In the genomic region with DNA sequence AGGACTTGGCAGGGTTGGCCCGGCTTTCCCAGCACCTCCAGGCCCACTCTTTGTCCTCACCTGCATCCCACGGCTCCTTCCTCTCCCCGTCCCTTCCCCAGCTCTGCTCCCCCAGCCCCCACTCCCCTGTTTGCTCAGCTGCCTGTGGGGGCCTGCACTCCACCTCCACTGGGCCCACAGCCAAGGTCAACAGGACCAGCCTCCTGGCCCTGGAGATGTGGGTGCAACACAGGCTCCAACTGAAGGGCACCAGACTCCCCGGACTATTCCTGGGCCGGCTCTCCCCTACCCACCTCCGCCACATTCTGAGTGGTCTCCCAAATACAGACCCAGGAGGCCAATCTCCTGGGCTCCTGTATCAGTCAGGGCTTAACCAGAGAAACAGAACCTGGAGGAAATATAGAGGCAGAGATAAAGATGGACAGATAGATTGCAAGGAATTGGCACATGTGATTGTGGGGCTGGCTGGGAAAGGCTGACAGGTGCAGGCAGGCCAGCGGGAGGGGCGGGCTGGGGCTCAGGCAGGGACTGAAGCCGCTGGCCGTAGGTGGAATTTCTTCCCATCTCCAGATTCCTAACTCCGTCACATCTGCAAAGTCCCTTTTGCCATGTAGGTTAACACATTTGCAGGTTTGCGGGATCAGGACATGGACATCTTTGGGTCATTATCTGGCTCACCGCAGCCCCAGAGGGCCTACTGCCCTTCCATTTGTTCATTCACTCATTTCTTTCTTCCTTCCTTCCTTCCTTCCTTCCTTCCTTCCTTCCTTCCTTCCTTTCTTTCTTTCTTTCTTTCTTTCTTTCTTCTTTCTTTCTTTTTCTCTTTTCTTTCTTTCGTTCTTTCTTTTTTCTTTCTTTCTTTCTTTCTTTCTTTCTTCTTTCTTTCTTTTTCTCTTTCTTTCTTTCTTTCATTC, we compare ENCODE assay signal across 1 cellular context.
A peak's percentile ranks its signal among the peaks of the same experiment; 100 is the strongest.
TF ChIP-seq lines count a peak whose summit lies in the region.

No MANE protein-coding gene starts in this region.

TF ChIP-seq in HepG2, 621 proteins besides CTCF, POLR2A, EP300 and RAD21 (continued from another document and continues in another):
- TF ChIP-seq, protein P1, sequence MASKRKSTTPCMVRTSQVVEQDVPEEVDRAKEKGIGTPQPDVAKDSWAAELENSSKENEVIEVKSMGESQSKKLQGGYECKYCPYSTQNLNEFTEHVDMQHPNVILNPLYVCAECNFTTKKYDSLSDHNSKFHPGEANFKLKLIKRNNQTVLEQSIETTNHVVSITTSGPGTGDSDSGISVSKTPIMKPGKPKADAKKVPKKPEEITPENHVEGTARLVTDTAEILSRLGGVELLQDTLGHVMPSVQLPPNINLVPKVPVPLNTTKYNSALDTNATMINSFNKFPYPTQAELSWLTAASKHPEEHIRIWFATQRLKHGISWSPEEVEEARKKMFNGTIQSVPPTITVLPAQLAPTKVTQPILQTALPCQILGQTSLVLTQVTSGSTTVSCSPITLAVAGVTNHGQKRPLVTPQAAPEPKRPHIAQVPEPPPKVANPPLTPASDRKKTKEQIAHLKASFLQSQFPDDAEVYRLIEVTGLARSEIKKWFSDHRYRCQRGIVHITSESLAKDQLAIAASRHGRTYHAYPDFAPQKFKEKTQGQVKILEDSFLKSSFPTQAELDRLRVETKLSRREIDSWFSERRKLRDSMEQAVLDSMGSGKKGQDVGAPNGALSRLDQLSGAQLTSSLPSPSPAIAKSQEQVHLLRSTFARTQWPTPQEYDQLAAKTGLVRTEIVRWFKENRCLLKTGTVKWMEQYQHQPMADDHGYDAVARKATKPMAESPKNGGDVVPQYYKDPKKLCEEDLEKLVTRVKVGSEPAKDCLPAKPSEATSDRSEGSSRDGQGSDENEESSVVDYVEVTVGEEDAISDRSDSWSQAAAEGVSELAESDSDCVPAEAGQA (IDR thresholded peaks at IDR 0.05; ENCODE audit: low read depth): no peak
- TF ChIP-seq, protein P1 (CRISPR knock-in tag; IDR thresholded peaks at IDR 0.05; ENCODE audit: borderline replicate concordance): no peak
- TF ChIP-seq POLR2G (IDR thresholded peaks at IDR 0.05; ENCODE audit: low read depth, low read length): peak; percentile 62; the same call in 1 of the 2 replicates
- TF ChIP-seq CEBPG (CRISPR knock-in tag; IDR thresholded peaks at IDR 0.05): peak; percentile 65
- 0 out of 2 replicates have a peak, but pooled peaks have one; percentile 30 for TF ChIP-seq ZBTB7A (CRISPR knock-in tag; IDR thresholded peaks at IDR 0.05)
- TF ChIP-seq, protein P2, sequence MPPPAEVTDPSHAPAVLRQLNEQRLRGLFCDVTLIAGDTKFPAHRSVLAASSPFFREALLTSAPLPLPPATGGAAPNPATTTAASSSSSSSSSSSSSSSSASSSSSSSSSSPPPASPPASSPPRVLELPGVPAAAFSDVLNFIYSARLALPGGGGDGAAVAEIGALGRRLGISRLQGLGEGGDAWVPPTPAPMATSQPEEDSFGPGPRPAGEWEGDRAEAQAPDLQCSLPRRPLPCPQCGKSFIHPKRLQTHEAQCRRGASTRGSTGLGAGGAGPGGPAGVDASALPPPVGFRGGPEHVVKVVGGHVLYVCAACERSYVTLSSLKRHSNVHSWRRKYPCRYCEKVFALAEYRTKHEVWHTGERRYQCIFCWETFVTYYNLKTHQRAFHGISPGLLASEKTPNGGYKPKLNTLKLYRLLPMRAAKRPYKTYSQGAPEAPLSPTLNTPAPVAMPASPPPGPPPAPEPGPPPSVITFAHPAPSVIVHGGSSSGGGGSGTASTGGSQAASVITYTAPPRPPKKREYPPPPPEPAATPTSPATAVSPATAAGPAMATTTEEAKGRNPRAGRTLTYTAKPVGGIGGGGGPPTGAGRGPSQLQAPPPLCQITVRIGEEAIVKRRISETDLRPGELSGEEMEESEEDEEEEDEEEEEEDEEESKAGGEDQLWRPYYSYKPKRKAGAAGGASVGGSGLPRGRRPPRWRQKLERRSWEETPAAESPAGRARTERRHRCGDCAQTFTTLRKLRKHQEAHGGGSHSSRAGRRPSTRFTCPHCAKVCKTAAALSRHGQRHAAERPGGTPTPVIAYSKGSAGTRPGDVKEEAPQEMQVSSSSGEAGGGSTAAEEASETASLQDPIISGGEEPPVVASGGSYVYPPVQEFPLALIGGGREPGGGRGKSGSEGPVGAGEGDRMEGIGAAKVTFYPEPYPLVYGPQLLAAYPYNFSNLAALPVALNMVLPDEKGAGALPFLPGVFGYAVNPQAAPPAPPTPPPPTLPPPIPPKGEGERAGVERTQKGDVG (CRISPR knock-in tag; IDR thresholded peaks at IDR 0.05; ENCODE audit: borderline replicate concordance): peak; percentile 67; the same call in 1 of the 2 replicates
- no peak for TF ChIP-seq ZNF253 (CRISPR knock-in tag; IDR thresholded peaks at IDR 0.05; ENCODE audit: borderline replicate concordance)
- TF ChIP-seq ZBTB20 (CRISPR knock-in tag; IDR thresholded peaks at IDR 0.05; ENCODE audit: borderline replicate concordance, low read depth): peak; percentile 51; the same call in 1 of the 2 replicates
- TF ChIP-seq ZKSCAN8 (CRISPR knock-in tag; IDR thresholded peaks at IDR 0.05; ENCODE audit: borderline replicate concordance): peak; percentile 57; the same call in 1 of the 2 replicates
- peak; percentile 95 for TF ChIP-seq ZBTB7B (CRISPR knock-in tag; IDR thresholded peaks at IDR 0.05)
- TF ChIP-seq STAG1 (CRISPR knock-in tag; IDR thresholded peaks at IDR 0.05): 0 out of 2 replicates have a peak, but pooled peaks have one; percentile 14
- peak; percentile 72 for TF ChIP-seq JUND (CRISPR knock-in tag; IDR thresholded peaks at IDR 0.05)
- TF ChIP-seq GABPB1 (CRISPR knock-in tag; IDR thresholded peaks at IDR 0.05): peak; percentile 53; the same call in 1 of the 2 replicates
- no peak for TF ChIP-seq ZNF224 (CRISPR knock-in tag; IDR thresholded peaks at IDR 0.05)
- peak; percentile 94 for TF ChIP-seq HDAC2 (CRISPR knock-in tag; IDR thresholded peaks at IDR 0.05)
- TF ChIP-seq KDM6A (CRISPR knock-in tag; IDR thresholded peaks at IDR 0.05; ENCODE audit: low read depth): peak; percentile 93
- TF ChIP-seq ZNF331 (CRISPR knock-in tag; IDR thresholded peaks at IDR 0.05): peak; percentile 77
- TF ChIP-seq, protein P3, sequence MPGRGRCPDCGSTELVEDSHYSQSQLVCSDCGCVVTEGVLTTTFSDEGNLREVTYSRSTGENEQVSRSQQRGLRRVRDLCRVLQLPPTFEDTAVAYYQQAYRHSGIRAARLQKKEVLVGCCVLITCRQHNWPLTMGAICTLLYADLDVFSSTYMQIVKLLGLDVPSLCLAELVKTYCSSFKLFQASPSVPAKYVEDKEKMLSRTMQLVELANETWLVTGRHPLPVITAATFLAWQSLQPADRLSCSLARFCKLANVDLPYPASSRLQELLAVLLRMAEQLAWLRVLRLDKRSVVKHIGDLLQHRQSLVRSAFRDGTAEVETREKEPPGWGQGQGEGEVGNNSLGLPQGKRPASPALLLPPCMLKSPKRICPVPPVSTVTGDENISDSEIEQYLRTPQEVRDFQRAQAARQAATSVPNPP (CRISPR knock-in tag; IDR thresholded peaks at IDR 0.05): no peak
- TF ChIP-seq MIER3 (CRISPR knock-in tag; IDR thresholded peaks at IDR 0.05; ENCODE audit: borderline replicate concordance): peak; percentile 55; the same call in 1 of the 2 replicates
- TF ChIP-seq, protein P4, sequence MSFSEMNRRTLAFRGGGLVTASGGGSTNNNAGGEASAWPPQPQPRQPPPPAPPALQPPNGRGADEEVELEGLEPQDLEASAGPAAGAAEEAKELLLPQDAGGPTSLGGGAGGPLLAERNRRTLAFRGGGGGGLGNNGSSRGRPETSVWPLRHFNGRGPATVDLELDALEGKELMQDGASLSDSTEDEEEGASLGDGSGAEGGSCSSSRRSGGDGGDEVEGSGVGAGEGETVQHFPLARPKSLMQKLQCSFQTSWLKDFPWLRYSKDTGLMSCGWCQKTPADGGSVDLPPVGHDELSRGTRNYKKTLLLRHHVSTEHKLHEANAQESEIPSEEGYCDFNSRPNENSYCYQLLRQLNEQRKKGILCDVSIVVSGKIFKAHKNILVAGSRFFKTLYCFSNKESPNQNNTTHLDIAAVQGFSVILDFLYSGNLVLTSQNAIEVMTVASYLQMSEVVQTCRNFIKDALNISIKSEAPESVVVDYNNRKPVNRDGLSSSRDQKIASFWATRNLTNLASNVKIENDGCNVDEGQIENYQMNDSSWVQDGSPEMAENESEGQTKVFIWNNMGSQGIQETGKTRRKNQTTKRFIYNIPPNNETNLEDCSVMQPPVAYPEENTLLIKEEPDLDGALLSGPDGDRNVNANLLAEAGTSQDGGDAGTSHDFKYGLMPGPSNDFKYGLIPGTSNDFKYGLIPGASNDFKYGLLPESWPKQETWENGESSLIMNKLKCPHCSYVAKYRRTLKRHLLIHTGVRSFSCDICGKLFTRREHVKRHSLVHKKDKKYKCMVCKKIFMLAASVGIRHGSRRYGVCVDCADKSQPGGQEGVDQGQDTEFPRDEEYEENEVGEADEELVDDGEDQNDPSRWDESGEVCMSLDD (CRISPR knock-in tag; IDR thresholded peaks at IDR 0.05; ENCODE audit: borderline replicate concordance): peak; percentile 75; the same call in 1 of the 2 replicates
- peak; percentile 70 for TF ChIP-seq ELF3 (CRISPR knock-in tag; IDR thresholded peaks at IDR 0.05)
- TF ChIP-seq HMGA1 (CRISPR knock-in tag; conservative IDR thresholded peaks at IDR 0.05): no peak
- TF ChIP-seq, protein P5, sequence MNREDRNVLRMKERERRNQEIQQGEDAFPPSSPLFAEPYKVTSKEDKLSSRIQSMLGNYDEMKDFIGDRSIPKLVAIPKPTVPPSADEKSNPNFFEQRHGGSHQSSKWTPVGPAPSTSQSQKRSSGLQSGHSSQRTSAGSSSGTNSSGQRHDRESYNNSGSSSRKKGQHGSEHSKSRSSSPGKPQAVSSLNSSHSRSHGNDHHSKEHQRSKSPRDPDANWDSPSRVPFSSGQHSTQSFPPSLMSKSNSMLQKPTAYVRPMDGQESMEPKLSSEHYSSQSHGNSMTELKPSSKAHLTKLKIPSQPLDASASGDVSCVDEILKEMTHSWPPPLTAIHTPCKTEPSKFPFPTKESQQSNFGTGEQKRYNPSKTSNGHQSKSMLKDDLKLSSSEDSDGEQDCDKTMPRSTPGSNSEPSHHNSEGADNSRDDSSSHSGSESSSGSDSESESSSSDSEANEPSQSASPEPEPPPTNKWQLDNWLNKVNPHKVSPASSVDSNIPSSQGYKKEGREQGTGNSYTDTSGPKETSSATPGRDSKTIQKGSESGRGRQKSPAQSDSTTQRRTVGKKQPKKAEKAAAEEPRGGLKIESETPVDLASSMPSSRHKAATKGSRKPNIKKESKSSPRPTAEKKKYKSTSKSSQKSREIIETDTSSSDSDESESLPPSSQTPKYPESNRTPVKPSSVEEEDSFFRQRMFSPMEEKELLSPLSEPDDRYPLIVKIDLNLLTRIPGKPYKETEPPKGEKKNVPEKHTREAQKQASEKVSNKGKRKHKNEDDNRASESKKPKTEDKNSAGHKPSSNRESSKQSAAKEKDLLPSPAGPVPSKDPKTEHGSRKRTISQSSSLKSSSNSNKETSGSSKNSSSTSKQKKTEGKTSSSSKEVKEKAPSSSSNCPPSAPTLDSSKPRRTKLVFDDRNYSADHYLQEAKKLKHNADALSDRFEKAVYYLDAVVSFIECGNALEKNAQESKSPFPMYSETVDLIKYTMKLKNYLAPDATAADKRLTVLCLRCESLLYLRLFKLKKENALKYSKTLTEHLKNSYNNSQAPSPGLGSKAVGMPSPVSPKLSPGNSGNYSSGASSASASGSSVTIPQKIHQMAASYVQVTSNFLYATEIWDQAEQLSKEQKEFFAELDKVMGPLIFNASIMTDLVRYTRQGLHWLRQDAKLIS (CRISPR knock-in tag; IDR thresholded peaks at IDR 0.05): no peak
- no peak for TF ChIP-seq CHD2 (IDR thresholded peaks at IDR 0.05; ENCODE audit: low read depth, low read length)
- TF ChIP-seq, protein P6, sequence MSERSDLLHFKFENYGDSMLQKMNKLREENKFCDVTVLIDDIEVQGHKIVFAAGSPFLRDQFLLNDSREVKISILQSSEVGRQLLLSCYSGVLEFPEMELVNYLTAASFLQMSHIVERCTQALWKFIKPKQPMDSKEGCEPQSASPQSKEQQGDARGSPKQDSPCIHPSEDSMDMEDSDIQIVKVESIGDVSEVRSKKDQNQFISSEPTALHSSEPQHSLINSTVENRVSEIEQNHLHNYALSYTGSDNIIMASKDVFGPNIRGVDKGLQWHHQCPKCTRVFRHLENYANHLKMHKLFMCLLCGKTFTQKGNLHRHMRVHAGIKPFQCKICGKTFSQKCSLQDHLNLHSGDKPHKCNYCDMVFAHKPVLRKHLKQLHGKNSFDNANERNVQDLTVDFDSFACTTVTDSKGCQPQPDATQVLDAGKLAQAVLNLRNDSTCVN (CRISPR knock-in tag; IDR thresholded peaks at IDR 0.05; ENCODE audit: borderline replicate concordance): peak; percentile 49; the same call in 1 of the 2 replicates
- TF ChIP-seq, protein P7, sequence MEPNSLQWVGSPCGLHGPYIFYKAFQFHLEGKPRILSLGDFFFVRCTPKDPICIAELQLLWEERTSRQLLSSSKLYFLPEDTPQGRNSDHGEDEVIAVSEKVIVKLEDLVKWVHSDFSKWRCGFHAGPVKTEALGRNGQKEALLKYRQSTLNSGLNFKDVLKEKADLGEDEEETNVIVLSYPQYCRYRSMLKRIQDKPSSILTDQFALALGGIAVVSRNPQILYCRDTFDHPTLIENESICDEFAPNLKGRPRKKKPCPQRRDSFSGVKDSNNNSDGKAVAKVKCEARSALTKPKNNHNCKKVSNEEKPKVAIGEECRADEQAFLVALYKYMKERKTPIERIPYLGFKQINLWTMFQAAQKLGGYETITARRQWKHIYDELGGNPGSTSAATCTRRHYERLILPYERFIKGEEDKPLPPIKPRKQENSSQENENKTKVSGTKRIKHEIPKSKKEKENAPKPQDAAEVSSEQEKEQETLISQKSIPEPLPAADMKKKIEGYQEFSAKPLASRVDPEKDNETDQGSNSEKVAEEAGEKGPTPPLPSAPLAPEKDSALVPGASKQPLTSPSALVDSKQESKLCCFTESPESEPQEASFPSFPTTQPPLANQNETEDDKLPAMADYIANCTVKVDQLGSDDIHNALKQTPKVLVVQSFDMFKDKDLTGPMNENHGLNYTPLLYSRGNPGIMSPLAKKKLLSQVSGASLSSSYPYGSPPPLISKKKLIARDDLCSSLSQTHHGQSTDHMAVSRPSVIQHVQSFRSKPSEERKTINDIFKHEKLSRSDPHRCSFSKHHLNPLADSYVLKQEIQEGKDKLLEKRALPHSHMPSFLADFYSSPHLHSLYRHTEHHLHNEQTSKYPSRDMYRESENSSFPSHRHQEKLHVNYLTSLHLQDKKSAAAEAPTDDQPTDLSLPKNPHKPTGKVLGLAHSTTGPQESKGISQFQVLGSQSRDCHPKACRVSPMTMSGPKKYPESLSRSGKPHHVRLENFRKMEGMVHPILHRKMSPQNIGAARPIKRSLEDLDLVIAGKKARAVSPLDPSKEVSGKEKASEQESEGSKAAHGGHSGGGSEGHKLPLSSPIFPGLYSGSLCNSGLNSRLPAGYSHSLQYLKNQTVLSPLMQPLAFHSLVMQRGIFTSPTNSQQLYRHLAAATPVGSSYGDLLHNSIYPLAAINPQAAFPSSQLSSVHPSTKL (CRISPR knock-in tag; IDR thresholded peaks at IDR 0.05): peak; percentile 93
- peak; percentile 93 for TF ChIP-seq BCL6 (CRISPR knock-in tag; IDR thresholded peaks at IDR 0.05)
